ENCODE assay signal across 16 cellular contexts in the genomic region with DNA sequence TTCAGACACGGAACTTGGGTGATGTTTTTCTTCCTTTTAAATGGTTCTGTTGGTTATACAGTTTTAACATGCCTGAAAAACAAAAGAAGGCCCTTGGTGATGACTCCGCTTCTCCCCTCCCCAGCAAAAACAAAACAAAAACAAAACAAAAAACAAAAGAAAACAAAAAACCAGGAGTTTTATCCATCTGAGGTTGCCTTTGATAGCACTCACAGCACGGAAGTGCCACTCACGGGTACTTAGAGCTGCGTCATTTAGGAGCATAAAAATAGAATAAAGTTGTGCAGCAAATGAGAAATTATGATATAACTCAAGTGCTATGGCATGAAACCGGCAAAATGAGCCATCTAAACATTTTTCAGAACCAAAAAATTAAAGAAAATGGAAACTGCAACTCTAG. TPM values are rescaled to one million over a fixed set of nuclear protein-coding genes. Genes with fewer than 3 reads are reported as not detected.
DNase-seq lines count a peak whose midpoint lies in the region; ATAC-seq and TF ChIP-seq lines count a peak whose summit lies in the region.
"Had no signal": no experiment of that assay in that cellular context is flagged by ENCODE, and none has a peak within 500 bp of the region (broad histone marks: within the 10 kb centered on the region; RNA-seq: fewer than 3 reads in every experiment).

No MANE protein-coding gene starts in this region.

- DNase-seq in DMS79 treated with DMSO at 0.1 percent for 48 hours (lab: John Stamatoyannopoulos, UW) (peak; percentile 56), left lung (no peak), stomach (no peak), foreskin keratinocyte (no peak), HuH-7 (ENCODE audit: low spot score) (no peak), kidney glomerular epithelial cell (lab: John Stamatoyannopoulos, UW) (no peak)
- DNase-seq: activated CD8-positive, alpha-beta memory T cell treated with anti-CD3 and anti-CD28 coated beads for 24 hours; activated naive CD4-positive, alpha-beta T cell treated with anti-CD3 and anti-CD28 coated beads for 36 hours; NCI-H1092 treated with DMSO at 0.1 percent for 48 hours; NCI-H345; sigmoid colon had no signal

- TF ChIP-seq CTCF in brain (conservative IDR thresholded peaks at IDR 0.05) (no peak), left lung (IDR thresholded peaks at IDR 0.05) (no peak), stomach (IDR thresholded peaks at IDR 0.05) (no peak), foreskin keratinocyte (conservative IDR thresholded peaks at IDR 0.05) (no peak)

- peak overlapping the region in 4 of 5 experiments; percentile 65 to 93 (median 82) for H3K27ac Mint-ChIP-seq in brain
- H3K27ac Mint-ChIP-seq: activated naive CD4-positive, alpha-beta T cell treated with anti-CD3 and anti-CD28 coated beads for 36 hours; stimulated activated naive CD8-positive, alpha-beta T cell treated with anti-CD3 and anti-CD28 coated beads, Interleukin-15, Interleukin-2, amounts not matched to agents 100 ng/mL and 50 ng/mL, for 24 hours had no signal

- no peak for TF ChIP-seq POLR2A in stomach (IDR thresholded peaks at IDR 0.05)

- TF ChIP-seq EP300 in stomach (IDR thresholded peaks at IDR 0.05), result no peak

- H3K27me3 Mint-ChIP-seq in brain, result peaks cover 3% of the 10 kb centered on the region
- H3K27me3 Mint-ChIP-seq: stimulated activated naive CD8-positive, alpha-beta T cell treated with anti-CD3 and anti-CD28 coated beads, Interleukin-15, Interleukin-2, amounts not matched to agents 100 ng/mL and 50 ng/mL, for 24 hours had no signal

- WGBS in stomach, 5 donors, result 77 to 89% (median 82%) methylated on average over 6 of the region's 6 CpGs

- H3K4me3 ChIP-seq in left lung (no peak overlapping the region), stomach (no peak overlapping the region)
- H3K4me3 ChIP-seq: HAP-1, sigmoid colon had no signal

- H3K36me3 ChIP-seq in left lung, result peaks cover 0 to 24% of the 10 kb centered on the region in 2 donors
- no peaks in the 10 kb centered on the region for H3K36me3 ChIP-seq in stomach
- H3K36me3 ChIP-seq: HAP-1, sigmoid colon had no signal

- intact Hi-C loops in left lung (cut with DNase I), result no loop called here
- intact Hi-C loops in stomach (cut with DNase I; ENCODE audit: low total_unique reads), result no loop called here

- peak overlapping the region in 2 of 5 experiments; percentile 12 to 30 for H3K4me3 Mint-ChIP-seq in brain
- H3K4me3 Mint-ChIP-seq: activated naive CD4-positive, alpha-beta T cell treated with anti-CD3 and anti-CD28 coated beads for 36 hours; stimulated activated naive CD8-positive, alpha-beta T cell treated with anti-CD3 and anti-CD28 coated beads, Interleukin-15, Interleukin-2, amounts not matched to agents 100 ng/mL and 50 ng/mL, for 24 hours had no signal

- ATAC-seq in left lung (no peak), foreskin keratinocyte (no peak), HG03039 (IDR thresholded peaks at IDR 0.05; ENCODE audit: unreplicated experiment) (no peak)

- H3K4me1 Mint-ChIP-seq in brain, result peaks cover 100% of the 10 kb centered on the region

- H3K9me3 Mint-ChIP-seq in brain, result no peaks in the 10 kb centered on the region
- H3K9me3 Mint-ChIP-seq: activated naive CD4-positive, alpha-beta T cell treated with anti-CD3 and anti-CD28 coated beads for 36 hours; stimulated activated naive CD8-positive, alpha-beta T cell treated with anti-CD3 and anti-CD28 coated beads, Interleukin-15, Interleukin-2, amounts not matched to agents 100 ng/mL and 50 ng/mL, for 24 hours had no signal

- H3K27me3 ChIP-seq in left lung (no peaks in the 10 kb centered on the region), stomach (no peaks in the 10 kb centered on the region), foreskin keratinocyte (peaks cover under 1% of the 10 kb centered on the region)
- H3K27me3 ChIP-seq: sigmoid colon had no signal

- peaks cover 18% of the 10 kb centered on the region for H3K36me3 Mint-ChIP-seq in brain

- H3K27ac ChIP-seq in left lung (peak overlapping the region; percentile 33 to 42), stomach (peak overlapping the region in 3 of 5 donors; percentile 17 to 24 (median 19)), foreskin keratinocyte (no peak overlapping the region)
- H3K27ac ChIP-seq: epithelial cell of prostate had no signal

- H3K9me3 ChIP-seq in left lung (no peaks in the 10 kb centered on the region), stomach (no peaks in the 10 kb centered on the region)
- H3K9me3 ChIP-seq: HAP-1, sigmoid colon had no signal

- H3K4me1 ChIP-seq in left lung (peaks cover 34 to 70% of the 10 kb centered on the region in 2 donors), stomach (peaks cover 5 to 64% (median 17%) of the 10 kb centered on the region in 4 donors), foreskin keratinocyte (no peaks in the 10 kb centered on the region)

RNA-seq across cellular contexts. Expression of a gene that starts 57.7 kb away (rescaled TPM):
- polyA plus RNA-seq in brain (ENCODE audit: insufficient read depth, low read depth, low replicate concordance) (28.2 TPM), stomach (10 to 100 TPM; 10.7 to 48.0 (median 38.3) TPM), foreskin keratinocyte (0.08 TPM in 2 replicates)
- total RNA-seq in left lung (100 to 1,000 TPM; 141 to 272 TPM), stomach (100 to 1,000 TPM in 1 of 5 donors, 10 to 100 TPM in 4; 13.0 to 161 (median 53.6) TPM), foreskin keratinocyte (0.03 and 0.11 TPM in 2 replicates)

Comparison
In these comparisons a context has a peak if more than half of its experiments do, and no peak if none do; other contexts are left out.
1. RNA of a gene that starts 57.7 kb away (total RNA-seq): 141 to 272 TPM in left lung and 13.0 to 161 TPM in stomach; 0.03 to 0.11 TPM in foreskin keratinocyte; every median in the first group is over 10 times any median in the second.